8 cellular contexts compared by ENCODE assay signal in genomic region chr16:57591086-57591869, GRCh38. TPM values are rescaled to one million over a fixed set of nuclear protein-coding genes. Genes with fewer than 3 reads are reported as not detected.
DNase-seq lines count a peak whose midpoint lies in the region; ATAC-seq and TF ChIP-seq lines count a peak whose summit lies in the region.

No MANE protein-coding gene starts in this region.

- POLR2A ChIA-PET in activated B cell treated with CpG ODN at 0.5 μM for 24 hours (lab: Charles Lee): interaction anchor here (0.6 kb wide), 1 partner anchor 52 kb away, joined by 3 read pairs; no protein-coding TSS in a partner anchor

- H3K36me3 Mint-ChIP-seq in activated B cell treated with CpG ODN at 0.5 μM for 24 hours (ENCODE audit: low read depth): no peaks in the 10 kb centered on the region

- H3K27me3 Mint-ChIP-seq in activated B cell treated with CpG ODN at 0.5 μM for 24 hours: peaks cover 11% of the 10 kb centered on the region

- DNase-seq in AG09319 (ENCODE audit: extremely low read depth, low read depth) (no peak), NCI-H2196 (lab: John Stamatoyannopoulos, UW; ENCODE audit: unreplicated experiment) (peak; percentile 44), activated B cell treated with CpG ODN at 0.5 μM for 24 hours (no peak), cerebellum (ENCODE audit: low spot score) (peak; percentile 70), left lobe of liver (ENCODE audit: low spot score) (peak; percentile 75)
- DNase-seq in stimulated activated CD4-positive, alpha-beta T cell treated with anti-CD3 and anti-CD28 coated beads, Interleukin-4, amount 100 ng/mL, for 4 hours: peak; percentile 46 to 55

- no peak overlapping the region for H3K27ac Mint-ChIP-seq in activated B cell treated with CpG ODN at 0.5 μM for 24 hours

- H3K4me1 Mint-ChIP-seq in activated B cell treated with CpG ODN at 0.5 μM for 24 hours: peaks cover 21% of the 10 kb centered on the region

- intact Hi-C loops in activated B cell treated with CpG ODN at 0.5 μM for 24 hours (cut with micrococcal nuclease): loop anchor here (1.0 to 2.0 kb wide), 3 partner anchors 14 to 414 kb away; no protein-coding TSS in a partner anchor

- CTCF ChIA-PET in activated B cell treated with CpG ODN at 0.5 μM for 24 hours (lab: Charles Lee): interaction anchor here (0.7 to 1.3 kb wide), 10 partner anchors 9 to 414 kb away, joined by 3 to 10 read pairs (median 3); no protein-coding TSS in a partner anchor

- ATAC-seq in GM18519 (IDR thresholded peaks at IDR 0.05; ENCODE audit: low FRiP score, unreplicated experiment): peak; percentile 65
- ATAC-seq in HG03025 (IDR thresholded peaks at IDR 0.05; ENCODE audit: low FRiP score, unreplicated experiment): peak; percentile 69
- ATAC-seq in activated B cell treated with CpG ODN at 0.5 μM for 24 hours (ENCODE audit: low read depth): peak; percentile 90
- ATAC-seq in left lobe of liver: peak; percentile 99

- peak; percentile 89 for TF ChIP-seq CTCF in AG09319 (IDR thresholded peaks at IDR 0.05; ENCODE audit: low read depth, low read length)
- TF ChIP-seq CTCF in activated B cell treated with CpG ODN at 0.5 μM for 24 hours (IDR thresholded peaks at IDR 0.05): no peak

- H3K9me3 Mint-ChIP-seq in activated B cell treated with CpG ODN at 0.5 μM for 24 hours: peaks cover 4% of the 10 kb centered on the region

- H3K4me3 Mint-ChIP-seq in activated B cell treated with CpG ODN at 0.5 μM for 24 hours: no peak overlapping the region

RNA-seq across cellular contexts. Expression of gene ADGRG1, which starts 37.2 kb away (rescaled TPM):
- total RNA-seq in activated B cell treated with CpG ODN at 0.5 μM for 24 hours (0.13 and 0.15 TPM in 2 replicates), cerebellum (109 TPM), left lobe of liver (5.1 TPM)

RNA-seq across cellular contexts. Expression of gene ADGRG5, which starts 48.8 kb away (rescaled TPM):
- 22.2 and 23.0 TPM in 2 replicates for total RNA-seq in activated B cell treated with CpG ODN at 0.5 μM for 24 hours
- total RNA-seq in cerebellum: 0.91 TPM
- 0.10 TPM for total RNA-seq in left lobe of liver

RNA-seq across cellular contexts. Expression of gene CCDC102A, which starts 54.9 kb away (rescaled TPM):
- total RNA-seq in activated B cell treated with CpG ODN at 0.5 μM for 24 hours (15.5 TPM in 2 replicates), cerebellum (1.9 TPM), left lobe of liver (0.83 TPM)

Comparison
In these comparisons a context has a peak if more than half of its experiments do, and no peak if none do; other contexts are left out.
1. DNase-seq: peak in NCI-H2196 (single experiment), cerebellum (single experiment), left lobe of liver (single experiment) and stimulated activated CD4-positive, alpha-beta T cell treated with anti-CD3 and anti-CD28 coated beads, Interleukin-4, amount 100 ng/mL, for 4 hours (2 of 2); none in AG09319 (single experiment) and activated B cell treated with CpG ODN at 0.5 μM for 24 hours (single experiment).
2. RNA of gene ADGRG1, which starts 37.2 kb away (total RNA-seq): 109 TPM in cerebellum (single experiment); 5.1 TPM in left lobe of liver (single experiment) and 0.13 to 0.15 TPM in activated B cell treated with CpG ODN at 0.5 μM for 24 hours; every median in the first group is over 10 times any median in the second.
3. RNA of gene ADGRG5, which starts 48.8 kb away (total RNA-seq): 22.2 to 23.0 TPM in activated B cell treated with CpG ODN at 0.5 μM for 24 hours; 0.91 TPM in cerebellum (single experiment) and 0.10 TPM in left lobe of liver (single experiment); every median in the first group is over 10 times any median in the second.
4. Peak in every context shown above with its lines, with median percentiles within 50 percentile points of each other: ATAC-seq.